ENCODE assay signal across 8 cellular contexts in the genomic region with DNA sequence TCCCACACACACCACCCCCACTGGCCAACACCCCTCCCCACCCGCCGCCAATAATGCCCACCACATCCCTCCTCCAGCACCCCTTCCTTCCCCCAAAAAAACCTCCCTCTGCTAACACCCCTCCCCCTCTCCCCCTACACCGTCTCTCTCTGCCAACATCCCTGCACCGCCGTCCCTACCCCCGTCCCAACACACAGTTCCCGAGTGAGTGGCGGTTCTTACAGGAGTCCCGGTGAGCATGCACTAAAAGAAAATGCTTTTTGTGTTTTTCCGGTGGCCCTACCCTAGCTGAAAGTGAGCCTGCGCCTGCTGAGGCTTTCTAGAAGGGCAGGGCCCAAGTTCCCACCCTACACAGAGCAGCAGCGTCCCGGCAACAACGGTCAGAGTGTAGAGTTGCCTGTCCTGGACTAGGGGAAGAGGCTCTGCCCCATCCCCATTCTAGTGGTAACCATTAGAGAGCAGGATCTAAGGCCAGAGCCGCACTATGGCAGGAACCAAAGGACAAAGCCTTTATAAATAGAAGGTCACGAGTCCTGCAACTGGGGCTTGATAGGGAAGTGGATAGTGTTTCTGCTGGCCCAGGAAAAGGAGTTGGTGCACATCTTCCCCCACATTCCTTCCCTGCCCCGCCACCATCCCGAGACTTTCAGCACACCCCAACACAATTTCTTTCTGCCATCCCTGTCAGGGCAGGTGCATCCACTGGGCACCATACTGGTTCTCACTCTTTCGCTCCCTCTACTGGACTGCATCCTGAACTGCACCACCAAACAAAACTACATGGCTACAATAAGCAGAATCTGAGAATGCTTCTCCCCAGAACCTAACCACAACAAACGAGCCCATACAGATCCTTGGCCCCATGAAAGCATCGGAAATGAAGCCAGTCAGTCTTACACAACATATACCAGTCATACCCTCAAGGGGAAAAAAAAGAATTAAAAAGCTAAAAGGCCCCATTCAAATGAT.
DNase-seq lines count a peak whose midpoint lies in the region; ATAC-seq and TF ChIP-seq lines count a peak whose summit lies in the region.

No MANE protein-coding gene starts in this region.

- no peak overlapping the region for H3K23ac ChIP-seq in neuronal stem cell (ENCODE audit: low read depth, low read length, poor library complexity)

- H3K36me3 ChIP-seq in Loucy (ENCODE audit: insufficient read depth, low read length) (no peaks in the 10 kb centered on the region), neuronal stem cell (replicated peaks in 1 of 2; ENCODE audit: control insufficient read depth in 2 of 2, insufficient read depth in 2 of 2, low read length in 2 of 2) (no peaks in the 10 kb centered on the region)

- H4K91ac ChIP-seq in neuronal stem cell (ENCODE audit: low read depth, low read length, poor library complexity): no peak overlapping the region

- H3K9me3 ChIP-seq in Loucy (ENCODE audit: insufficient read depth, low read depth, low read length) (no peaks in the 10 kb centered on the region), neuronal stem cell (replicated peaks in 1 of 2; ENCODE audit: control insufficient read depth in 2 of 2, insufficient read depth in 1 of 2, low read depth in 1 of 2, low read length in 2 of 2) (no peaks in the 10 kb centered on the region)

- H2BK12ac ChIP-seq in neuronal stem cell (ENCODE audit: low read length): no peak overlapping the region

- H3K27ac ChIP-seq in neuronal stem cell (replicated peaks; ENCODE audit: low read length): no peak overlapping the region

- no peak overlapping the region for H3K9ac ChIP-seq in Loucy (ENCODE audit: low read depth, low read length, poor library complexity, severe bottlenecking)
- H3K9ac ChIP-seq in neuronal stem cell (ENCODE audit: low read depth, low read length, poor library complexity): no peak overlapping the region

- H3K18ac ChIP-seq in neuronal stem cell (ENCODE audit: low read length): no peak overlapping the region

- H3K4me3 ChIP-seq in Loucy (ENCODE audit: low read length, poor library complexity, severe bottlenecking) (no peak overlapping the region), neuronal stem cell (ENCODE audit: low read length in 2 of 2) (no peak overlapping the region)

- no peaks in the 10 kb centered on the region for H3K79me2 ChIP-seq in Loucy (ENCODE audit: insufficient read depth, low read length)

- no peak overlapping the region for H2AK5ac ChIP-seq in neuronal stem cell (ENCODE audit: low read depth, low read length)

- H3K27me3 ChIP-seq in Loucy (ENCODE audit: insufficient read depth, low read length, poor library complexity, severe bottlenecking) (no peaks in the 10 kb centered on the region), neuronal stem cell (ENCODE audit: control insufficient read depth in 3 of 3, insufficient read depth in 3 of 3, low read depth in 1 of 3, low read length in 3 of 3) (no peaks in the 10 kb centered on the region)

- no peaks in the 10 kb centered on the region for H3F3A ChIP-seq in Loucy (ENCODE audit: low read depth)

- TF ChIP-seq POLR2A in erythroblast (IDR thresholded peaks at IDR 0.05; ENCODE audit: low read length): no peak

- no CpG with 5 or more reads among the region's 21 CpGs for WGBS in neuronal stem cell (ENCODE audit: extremely low coverage in 2 of 2, insufficient read length in 2 of 2, insufficient replicate concordance in 1 of 2), 2 donors

- no peaks in the 10 kb centered on the region for H4K20me1 ChIP-seq in Loucy (ENCODE audit: insufficient read depth, low read length, poor library complexity, severe bottlenecking)

- no peak overlapping the region for H3K14ac ChIP-seq in neuronal stem cell (ENCODE audit: low read length)

- H2BK15ac ChIP-seq in neuronal stem cell (ENCODE audit: low read length): no peak overlapping the region

- H2BK120ac ChIP-seq in neuronal stem cell (ENCODE audit: low read depth, low read length): no peak overlapping the region

- no peaks in the 10 kb centered on the region for H3K4me1 ChIP-seq in Loucy (ENCODE audit: insufficient read depth, low read length, poor library complexity, severe bottlenecking)
- no peaks in the 10 kb centered on the region for H3K4me1 ChIP-seq in neuronal stem cell (ENCODE audit: control insufficient read depth in 2 of 2, insufficient read depth in 1 of 2, low read depth in 1 of 2, low read length in 2 of 2)

- peak; percentile 56 for TF ChIP-seq CTCF in Loucy (conservative IDR thresholded peaks at IDR 0.05; ENCODE audit: low read length)

- H2AFZ ChIP-seq in Loucy (ENCODE audit: low read length) (no peak overlapping the region), neuronal stem cell (ENCODE audit: low read length) (no peak overlapping the region)

- H3K79me1 ChIP-seq in neuronal stem cell (ENCODE audit: low read depth, low read length): no peaks in the 10 kb centered on the region

- DNase-seq in activated CD8-positive, alpha-beta memory T cell treated with anti-CD3 and anti-CD28 coated beads, Interleukin-2, amount 50 U/mL, for 4 hours: peak; percentile 31
- DNase-seq in activated CD8-positive, alpha-beta memory T cell treated with anti-CD3 and anti-CD28 coated beads, Interleukin-2, amount 50 U/mL, for 48 hours: no peak
- peak; percentile 31 to 58 for DNase-seq in erythroblast (lab: John Stamatoyannopoulos, UW)
- peak; percentile 27 for DNase-seq in retina
- DNase-seq in neuronal stem cell (ENCODE audit: low spot score): no peak

- H3K4me2 ChIP-seq in Loucy (ENCODE audit: low read depth, low read length, poor library complexity, severe bottlenecking) (no peak overlapping the region), neuronal stem cell (ENCODE audit: insufficient read depth, low read length, poor library complexity, severe bottlenecking) (no peak overlapping the region)

- ATAC-seq in GM21717 (IDR thresholded peaks at IDR 0.05; ENCODE audit: unreplicated experiment): peak; percentile 88
- peak; percentile 13 to 49 for ATAC-seq in activated CD4-positive, CD25-positive, alpha-beta regulatory T cell treated with anti-CD3 and anti-CD28 coated beads, Interleukin-2, amount 50 U/mL, for 24 hours

- H3K9me2 ChIP-seq in Loucy (replicated peaks; ENCODE audit: low read depth, low read length): no peaks in the 10 kb centered on the region

- no peak overlapping the region for H3K4ac ChIP-seq in neuronal stem cell (ENCODE audit: low read length)

- H2BK5ac ChIP-seq in neuronal stem cell (ENCODE audit: low read length): no peak overlapping the region

- H4K8ac ChIP-seq in neuronal stem cell (ENCODE audit: low read depth, low read length): no peak overlapping the region

Comparison
In these comparisons a context has a peak if more than half of its experiments do, and no peak if none do; other contexts are left out.
1. DNase-seq: peak in activated CD8-positive, alpha-beta memory T cell treated with anti-CD3 and anti-CD28 coated beads, Interleukin-2, amount 50 U/mL, for 4 hours (single experiment), erythroblast (2 of 2) and retina (single experiment); none in activated CD8-positive, alpha-beta memory T cell treated with anti-CD3 and anti-CD28 coated beads, Interleukin-2, amount 50 U/mL, for 48 hours (single experiment) and neuronal stem cell (single experiment).